ENCODE assay signal across 12 cellular contexts in the genomic region with DNA sequence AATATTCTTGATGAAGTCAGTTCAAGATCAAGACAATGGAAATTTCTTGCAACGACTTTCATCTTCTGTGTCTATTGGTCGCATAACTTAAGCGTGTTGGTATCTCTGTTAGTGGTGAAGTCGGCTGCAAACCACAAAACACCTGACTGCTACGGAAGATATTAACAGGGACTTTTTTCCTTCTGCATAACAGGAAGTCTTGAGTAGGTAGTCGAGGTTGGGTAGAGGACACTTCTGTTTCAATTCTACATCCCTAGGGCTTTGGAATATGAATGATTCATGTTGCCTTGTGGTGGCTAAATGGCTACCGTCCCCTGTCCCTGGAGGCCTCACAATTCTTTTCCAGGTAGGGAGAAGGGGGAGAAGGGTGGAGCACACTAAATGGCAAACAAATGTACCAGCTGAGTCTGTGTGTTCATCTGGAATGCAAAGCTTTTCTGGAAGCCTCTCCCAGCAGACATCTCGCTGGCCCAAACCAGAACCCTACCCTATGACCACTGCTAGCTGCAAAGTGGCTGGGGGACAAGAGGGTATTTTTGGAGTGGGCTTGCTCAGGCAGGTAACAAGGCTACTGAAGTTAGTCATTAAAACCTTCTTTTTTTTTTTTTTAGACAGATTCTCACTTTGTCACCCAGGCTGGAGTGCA. TPM values are rescaled to one million over a fixed set of nuclear protein-coding genes. Genes with fewer than 3 reads are reported as not detected.
DNase-seq lines count a peak whose midpoint lies in the region; ATAC-seq, FAIRE-seq and TF ChIP-seq lines count a peak whose summit lies in the region.
"Had no signal": no experiment of that assay in that cellular context is flagged by ENCODE, and none has a peak within 500 bp of the region (broad histone marks: within the 10 kb centered on the region; RNA-seq: fewer than 3 reads in every experiment).

No MANE protein-coding gene starts in this region.

- no peak for FAIRE-seq in GM12891 (lab: Jason Lieb, UNC)

- H3K9me3 ChIP-seq in OCI-LY7 (ENCODE audit: low read length): no peaks in the 10 kb centered on the region
- no peaks in the 10 kb centered on the region for H3K9me3 ChIP-seq in upper lobe of left lung
- H3K9me3 ChIP-seq: right atrium auricular region, testis had no signal

- H3K79me2 ChIP-seq in OCI-LY7 (ENCODE audit: insufficient read depth, low read depth, low read length): no peaks in the 10 kb centered on the region

- 64 to 73% methylated on average over 8 of the region's 8 CpGs for WGBS in upper lobe of left lung, 2 donors

- H3K27ac ChIP-seq in OCI-LY7 (ENCODE audit: low read depth, low read length, poor library complexity, severe bottlenecking): peak overlapping the region; percentile 81
- no peak overlapping the region for H3K27ac ChIP-seq in upper lobe of left lung
- H3K27ac ChIP-seq: right atrium auricular region, testis had no signal

- no peaks in the 10 kb centered on the region for H4K20me1 ChIP-seq in OCI-LY7 (ENCODE audit: insufficient read depth, low read length)

- TF ChIP-seq CTCF in OCI-LY7 (conservative IDR thresholded peaks at IDR 0.05; ENCODE audit: low read length): no peak
- no peak for TF ChIP-seq CTCF in upper lobe of left lung (IDR thresholded peaks at IDR 0.05)

- H3K4me3 ChIP-seq in OCI-LY7 (ENCODE audit: low read depth, low read length, poor library complexity, severe bottlenecking) (peak overlapping the region; percentile 29), upper lobe of left lung (no peak overlapping the region)
- H3K4me3 ChIP-seq: right atrium auricular region, testis had no signal

- no TSS peak for BruUV-seq in OCI-LY7 (replicated peaks; lab: Mats Ljungman, UMichigan)

- DNase-seq in GM12891 (ENCODE audit: insufficient read length, low spot score) (no peak), OCI-LY7 (ENCODE audit: low spot score) (peak; percentile 82), NCI-H1092 treated with DMSO at 0.1 percent for 48 hours (lab: John Stamatoyannopoulos, UW) (no peak), COR-L47 (lab: John Stamatoyannopoulos, UW) (no peak), ureter (ENCODE audit: low spot score) (no peak), upper lobe of left lung (no peak)
- peak; percentile 85 for DNase-seq in central memory CD4-positive, alpha-beta T cell
- DNase-seq: immature natural killer cell, NCI-H345, testis had no signal

- peaks cover 22% of the 10 kb centered on the region for H3K4me1 ChIP-seq in OCI-LY7 (ENCODE audit: insufficient read depth, low read length, poor library complexity, severe bottlenecking)
- H3K4me1 ChIP-seq in upper lobe of left lung: no peaks in the 10 kb centered on the region
- H3K4me1 ChIP-seq: right atrium auricular region, testis had no signal

- ATAC-seq in GM21786 (IDR thresholded peaks at IDR 0.05; ENCODE audit: unreplicated experiment) (peak; percentile 79), upper lobe of left lung (ENCODE audit: low FRiP score in 2 of 2) (no peak)

- H3K9me2 ChIP-seq in OCI-LY7 (ENCODE audit: insufficient read depth, low read length): no peaks in the 10 kb centered on the region

- peak overlapping the region; percentile 68 for H3K4me2 ChIP-seq in OCI-LY7 (ENCODE audit: low read length)

- H3K36me3 ChIP-seq in OCI-LY7 (ENCODE audit: insufficient read depth, low read length): no peaks in the 10 kb centered on the region
- no peaks in the 10 kb centered on the region for H3K36me3 ChIP-seq in upper lobe of left lung
- H3K36me3 ChIP-seq: right atrium auricular region had no signal

- TF ChIP-seq EP300 in upper lobe of left lung (IDR thresholded peaks at IDR 0.05): no peak

- intact Hi-C loops in OCI-LY7 (cut with micrococcal nuclease; ENCODE audit: unreplicated experiment): no loop called here

- TF ChIP-seq POLR2A in GM12891 (IDR thresholded peaks at IDR 0.05; ENCODE audit: low read depth, low read length) (no peak), upper lobe of left lung (IDR thresholded peaks at IDR 0.05) (no peak)

- H3K27me3 ChIP-seq in upper lobe of left lung: no peaks in the 10 kb centered on the region
- H3K27me3 ChIP-seq: right atrium auricular region, testis had no signal

- POLR2A ChIA-PET in OCI-LY7 (lab: Charles Lee): interaction anchor here (0.6 to 0.7 kb wide), 2 partner anchors 10 to 838 kb away, joined by 3 read pairs; no protein-coding TSS in a partner anchor

- CTCF ChIA-PET in OCI-LY7 (lab: Charles Lee; ENCODE audit: unreplicated experiment): no interaction called here

- H2AFZ ChIP-seq in OCI-LY7 (ENCODE audit: low read length): peak overlapping the region; percentile 95

TF ChIP-seq in GM12891, 5 proteins besides CTCF, POLR2A, EP300 and RAD21:
- TF ChIP-seq TAF1 (IDR thresholded peaks at IDR 0.05; ENCODE audit: low read depth, low read length) (no peak), POLR2AphosphoS5 (IDR thresholded peaks at IDR 0.05; ENCODE audit: low read depth, low read length) (no peak), POU2F2 (IDR thresholded peaks at IDR 0.05; ENCODE audit: low read depth, low read length) (no peak), PAX5 (IDR thresholded peaks at IDR 0.05; ENCODE audit: insufficient read depth, low read length, severe bottlenecking) (no peak), SPI1 (IDR thresholded peaks at IDR 0.05; ENCODE audit: low read depth, low read length) (peak; percentile 64)

RNA-seq across cellular contexts. Expression of a gene that starts 34.6 kb away (rescaled TPM):
- polyA plus RNA-seq in GM12891 (2012; ENCODE audit: low read depth, missing spikeins): not detected
- total RNA-seq in OCI-LY7 (2014; rRNA removed; shearing (Covaris generic)): not detected in 2 replicates
- total RNA-seq in OCI-LY7 (2022): not detected in 2 replicates
- not detected for total RNA-seq in ureter
- not detected for total RNA-seq in upper lobe of left lung
- total RNA-seq: right atrium auricular region had no signal
- polyA plus RNA-seq: immature natural killer cell had no signal

Comparison
In these comparisons a context has a peak if more than half of its experiments do, and no peak if none do; other contexts are left out.
1. DNase-seq: peak in OCI-LY7 (single experiment) and central memory CD4-positive, alpha-beta T cell (single experiment); none in GM12891 (single experiment), NCI-H1092 treated with DMSO at 0.1 percent for 48 hours (single experiment), COR-L47 (single experiment), ureter (single experiment) and upper lobe of left lung (0 of 2).